In the genomic region with DNA sequence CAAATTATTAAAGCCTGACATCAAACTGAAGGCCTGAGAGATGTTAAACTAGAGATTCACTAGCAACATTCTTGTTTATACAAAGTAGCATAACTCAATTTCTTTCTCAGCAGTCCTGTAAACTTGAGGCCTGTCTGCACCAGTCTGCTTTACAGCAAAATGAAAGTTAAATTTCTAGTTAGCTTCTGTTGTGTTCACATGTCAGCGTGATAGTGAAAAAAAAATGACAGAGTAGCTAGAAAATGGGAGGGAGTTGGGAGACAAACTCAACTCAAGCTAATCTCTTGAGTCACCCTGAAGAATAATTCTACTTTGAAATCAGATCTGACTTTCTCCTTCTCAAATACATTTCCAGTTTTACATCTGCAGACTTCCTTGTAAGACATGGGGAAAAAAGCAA, we compare ENCODE assay signal across 10 cellular contexts. TPM values are rescaled to one million over a fixed set of nuclear protein-coding genes. Genes with fewer than 3 reads are reported as not detected.
DNase-seq lines count a peak whose midpoint lies in the region; ATAC-seq and TF ChIP-seq lines count a peak whose summit lies in the region.
"Had no signal": no experiment of that assay in that cellular context is flagged by ENCODE, and none has a peak within 500 bp of the region (broad histone marks: within the 10 kb centered on the region; RNA-seq: fewer than 3 reads in every experiment).

No MANE protein-coding gene starts in this region.

- H3K36me3 Mint-ChIP-seq in nephron progenitor cell (ENCODE audit: low read depth), result peaks cover 44% of the 10 kb centered on the region
- H3K36me3 Mint-ChIP-seq: CD8-positive, alpha-beta T cell had no signal

- peak overlapping the region; percentile 72 for H3K4me2 ChIP-seq in Loucy (ENCODE audit: low read depth, low read length, poor library complexity, severe bottlenecking)

- H3K27me3 ChIP-seq in ACC112 (ENCODE audit: insufficient read depth, low read length), result no peaks in the 10 kb centered on the region
- no peaks in the 10 kb centered on the region for H3K27me3 ChIP-seq in Loucy (ENCODE audit: insufficient read depth, low read length, poor library complexity, severe bottlenecking)
- no peaks in the 10 kb centered on the region for H3K27me3 ChIP-seq in suprapubic skin

- 14 to 27% methylated on average over 1 of the region's 1 CpG for WGBS in lower leg skin, 2 donors
- 31% methylated on average over 1 of the region's 1 CpG for WGBS in suprapubic skin

- TF ChIP-seq CTCF in Loucy (conservative IDR thresholded peaks at IDR 0.05; ENCODE audit: low read length) (no peak), nephron progenitor cell (IDR thresholded peaks at IDR 0.05) (no peak), lower leg skin (IDR thresholded peaks at IDR 0.05) (no peak), suprapubic skin (IDR thresholded peaks at IDR 0.05) (no peak)

- H3K4me1 Mint-ChIP-seq in nephron progenitor cell, result peaks cover 83% of the 10 kb centered on the region

- H3K27ac Mint-ChIP-seq in nephron progenitor cell, result peak overlapping the region; percentile 83

- peak overlapping the region; percentile 20 for H3K9ac ChIP-seq in Loucy (ENCODE audit: low read depth, low read length, poor library complexity, severe bottlenecking)

- peak overlapping the region; percentile 37; the same call in 1 of the 2 replicates for H3K4me3 ChIP-seq in ACC112 (ENCODE audit: low read depth, low read length)
- peak overlapping the region; percentile 42 for H3K4me3 ChIP-seq in Loucy (ENCODE audit: low read length, poor library complexity, severe bottlenecking)
- no peak overlapping the region for H3K4me3 ChIP-seq in lower leg skin (ENCODE audit: low read depth, poor library complexity, severe bottlenecking)
- H3K4me3 ChIP-seq in suprapubic skin, result no peak overlapping the region

- H3K27ac ChIP-seq in ACC112 (ENCODE audit: low read depth, low read length), result peak overlapping the region; percentile 49
- H3K27ac ChIP-seq in suprapubic skin, result no peak overlapping the region

- H3K4me1 ChIP-seq in ACC112 (ENCODE audit: control insufficient read depth, insufficient read depth, low read length, unreplicated experiment) (peaks cover 13% of the 10 kb centered on the region), Loucy (ENCODE audit: insufficient read depth, low read length, poor library complexity, severe bottlenecking) (peaks cover 48% of the 10 kb centered on the region), suprapubic skin (peaks cover 43% of the 10 kb centered on the region)

- peaks cover 19% of the 10 kb centered on the region for H3K9me3 Mint-ChIP-seq in nephron progenitor cell
- H3K9me3 Mint-ChIP-seq: CD8-positive, alpha-beta T cell had no signal

- H3F3A ChIP-seq in Loucy (ENCODE audit: low read depth), result peaks cover 11% of the 10 kb centered on the region; the same call in 1 of the 2 replicates

- H3K27me3 Mint-ChIP-seq in nephron progenitor cell (ENCODE audit: low read depth, poor library complexity), result no peaks in the 10 kb centered on the region

- no peaks in the 10 kb centered on the region for H4K20me1 ChIP-seq in Loucy (ENCODE audit: insufficient read depth, low read length, poor library complexity, severe bottlenecking)

- H3K4me3 Mint-ChIP-seq in nephron progenitor cell, result peak overlapping the region; percentile 20
- H3K4me3 Mint-ChIP-seq: CD8-positive, alpha-beta T cell had no signal

- H3K9me3 ChIP-seq in Loucy (ENCODE audit: insufficient read depth, low read depth, low read length) (no peaks in the 10 kb centered on the region), suprapubic skin (no peaks in the 10 kb centered on the region)

- intact Hi-C loops in lower leg skin (cut with DNase I; ENCODE audit: low total_unique reads), result no loop called here

- H3K9me2 ChIP-seq in Loucy (replicated peaks; ENCODE audit: low read depth, low read length), result no peaks in the 10 kb centered on the region

- TF ChIP-seq EP300 in suprapubic skin (IDR thresholded peaks at IDR 0.05), result no peak

- H3K36me3 ChIP-seq in ACC112 (ENCODE audit: insufficient read depth, low read length) (no peaks in the 10 kb centered on the region), Loucy (ENCODE audit: insufficient read depth, low read length) (no peaks in the 10 kb centered on the region), suprapubic skin (no peaks in the 10 kb centered on the region)

- H2AFZ ChIP-seq in ACC112 (ENCODE audit: low read length, unreplicated experiment) (no peak overlapping the region), Loucy (ENCODE audit: low read length) (0 out of 2 replicates have a peak overlapping the region, but pooled peaks have one; percentile 24)

- ATAC-seq in GM21723 (IDR thresholded peaks at IDR 0.05; ENCODE audit: unreplicated experiment) (no peak), GM21526 (IDR thresholded peaks at IDR 0.05; ENCODE audit: low FRiP score, unreplicated experiment) (no peak)
- ATAC-seq: CD8-positive, alpha-beta T cell had no signal

- DNase-seq in dedifferentiated amniotic fluid mesenchymal stem cell (ENCODE audit: extremely low spot score) (peak; percentile 58), nephron progenitor cell (no peak), lower leg skin (ENCODE audit: low spot score in 2 of 2) (no peak), suprapubic skin (ENCODE audit: low spot score in 2 of 2) (no peak)
- DNase-seq: aorta; CD8-positive, alpha-beta T cell had no signal

- H3K79me2 ChIP-seq in ACC112 (ENCODE audit: control insufficient read depth, insufficient read depth, low read length, unreplicated experiment) (peaks cover 68% of the 10 kb centered on the region), Loucy (ENCODE audit: insufficient read depth, low read length) (0 out of 2 replicates have a peak, but pooled peaks cover 9% of the 10 kb centered on the region)

- TF ChIP-seq POLR2A in lower leg skin (IDR thresholded peaks at IDR 0.05), result no peak
- TF ChIP-seq POLR2A in suprapubic skin (IDR thresholded peaks at IDR 0.05), result no peak

RNA-seq across cellular contexts. Expression of gene RBFOX2, which starts 6.5 kb away (rescaled TPM):
- total RNA-seq in lower leg skin, result 10 to 100 TPM; 40.9 to 56.5 (median 51.1) TPM
- total RNA-seq in suprapubic skin, result 10 to 100 TPM; 46.6 to 82.7 (median 62.1) TPM

Comparison
In these comparisons a context has a peak if more than half of its experiments do, and no peak if none do; other contexts are left out.
1. H3K4me3 ChIP-seq: peak in ACC112 (single experiment) and Loucy (single experiment); none in lower leg skin (single experiment) and suprapubic skin (single experiment).